Comparison of ENCODE assay signal across 11 cellular contexts in the genomic region with DNA sequence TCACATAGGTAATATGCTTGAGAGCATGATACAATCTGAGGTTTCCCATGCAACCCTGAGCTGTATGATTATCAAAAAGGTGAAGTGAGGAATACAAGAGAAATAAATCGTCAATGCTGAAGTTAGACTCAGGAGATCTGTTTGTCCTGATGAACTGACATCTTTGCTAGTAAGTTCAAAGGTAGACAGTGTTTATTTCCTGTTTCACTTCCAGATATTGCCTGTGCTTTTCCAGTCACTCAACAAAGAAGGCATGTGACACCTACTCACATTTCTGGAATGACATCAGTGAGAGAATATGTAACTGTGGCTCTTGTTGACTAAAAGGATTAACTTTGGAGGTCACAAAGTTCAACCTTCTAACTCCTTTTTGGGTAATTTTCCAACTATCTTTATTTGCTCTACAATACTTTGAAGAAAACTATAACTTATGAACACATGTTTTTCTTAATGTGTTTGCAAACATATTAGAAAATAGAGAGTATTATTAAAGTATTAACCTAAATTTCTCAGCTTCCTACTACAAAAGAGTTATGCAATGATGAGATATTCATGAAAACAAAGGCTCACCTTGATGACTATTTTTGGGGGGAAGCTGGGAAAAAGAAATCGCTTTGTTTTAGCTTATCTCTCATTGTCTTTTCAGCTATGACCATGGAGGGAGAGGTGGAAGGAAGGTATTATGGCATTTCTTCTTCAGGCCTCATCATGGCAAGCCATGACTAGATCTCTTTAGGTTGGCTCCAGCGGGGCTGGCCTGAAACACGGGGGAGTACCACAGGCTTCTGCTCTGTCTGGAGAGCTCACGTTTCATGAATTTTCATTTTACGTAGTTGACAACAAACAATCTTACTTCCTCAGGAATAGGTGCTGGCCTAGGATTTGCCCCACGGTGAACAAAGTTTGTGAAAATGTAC.
DNase-seq lines count a peak whose midpoint lies in the region; ATAC-seq and TF ChIP-seq lines count a peak whose summit lies in the region.
"Had no signal": no experiment of that assay in that cellular context is flagged by ENCODE, and none has a peak within 500 bp of the region (broad histone marks: within the 10 kb centered on the region; RNA-seq: fewer than 3 reads in every experiment).

No MANE protein-coding gene starts in this region.

- no peak overlapping the region for H2BK15ac ChIP-seq in neuronal stem cell (ENCODE audit: low read length)

- whole genome bisulfite sequencing in neuronal stem cell (ENCODE audit: extremely low coverage in 2 of 2, insufficient read length in 2 of 2, insufficient replicate concordance in 1 of 2), 2 donors, result no CpG with 5 or more reads among the region's 7 CpGs
- 90% methylated on average over 7 of the region's 7 CpGs for WGBS in esophagus muscularis mucosa

- intact Hi-C loops in esophagus muscularis mucosa (cut with DNase I), result no loop called here

- H3K4ac ChIP-seq in neuronal stem cell (ENCODE audit: low read length), result no peak overlapping the region

- no peak overlapping the region for H3K4me2 ChIP-seq in neuronal stem cell (ENCODE audit: insufficient read depth, low read length, poor library complexity, severe bottlenecking)

- no peak overlapping the region for H4K8ac ChIP-seq in neuronal stem cell (ENCODE audit: low read depth, low read length)

- H2AK5ac ChIP-seq in neuronal stem cell (ENCODE audit: low read depth, low read length), result no peak overlapping the region

- H3K27ac ChIP-seq in neuronal stem cell (replicated peaks; ENCODE audit: low read length), result no peak overlapping the region
- H3K27ac ChIP-seq in esophagus muscularis mucosa (replicated peaks in 1 of 4), result no peak overlapping the region
- H3K27ac ChIP-seq: gastrocnemius medialis had no signal

- no peaks in the 10 kb centered on the region for H3K9me3 ChIP-seq in neuronal stem cell (replicated peaks in 1 of 2; ENCODE audit: control insufficient read depth in 2 of 2, insufficient read depth in 1 of 2, low read depth in 1 of 2, low read length in 2 of 2)
- H3K9me3 ChIP-seq in esophagus muscularis mucosa, result no peaks in the 10 kb centered on the region
- H3K9me3 ChIP-seq: gastrocnemius medialis, HAP-1 had no signal

- no peak for TF ChIP-seq EP300 in esophagus muscularis mucosa (IDR thresholded peaks at IDR 0.05)

- ATAC-seq in HG03521 (IDR thresholded peaks at IDR 0.05; ENCODE audit: unreplicated experiment), result no peak
- ATAC-seq: gastrocnemius medialis; stimulated activated naive CD8-positive, alpha-beta T cell treated with anti-CD3 and anti-CD28 coated beads, Interleukin-15, Interleukin-2, amounts not matched to agents 100 U/mL and 50 U/mL, for 24 hours had no signal

- no peak overlapping the region for H3K18ac ChIP-seq in neuronal stem cell (ENCODE audit: low read length)

- H3K79me1 ChIP-seq in neuronal stem cell (ENCODE audit: low read depth, low read length), result no peaks in the 10 kb centered on the region

- no peak overlapping the region for H3K23ac ChIP-seq in neuronal stem cell (ENCODE audit: low read depth, low read length, poor library complexity)

- no peak overlapping the region for H3K9ac ChIP-seq in neuronal stem cell (ENCODE audit: low read depth, low read length, poor library complexity)

- no peak overlapping the region for H2AFZ ChIP-seq in neuronal stem cell (ENCODE audit: low read length)

- no peak overlapping the region for H4K91ac ChIP-seq in neuronal stem cell (ENCODE audit: low read depth, low read length, poor library complexity)

- H2BK5ac ChIP-seq in neuronal stem cell (ENCODE audit: low read length), result no peak overlapping the region

- H3K14ac ChIP-seq in neuronal stem cell (ENCODE audit: low read length), result no peak overlapping the region

- peak; percentile 77 for DNase-seq in ELR (ENCODE audit: low read depth)
- peak; percentile 39 for DNase-seq in NCI-H460 (ENCODE audit: extremely low read depth, low read depth)
- peak; percentile 83 for DNase-seq in epithelial cell of esophagus (ENCODE audit: low read depth)
- peak; percentile 6 for DNase-seq in neuronal stem cell (ENCODE audit: low spot score)
- no peak for DNase-seq in cortex of kidney (lab: John Stamatoyannopoulos, UW)
- DNase-seq in esophagus muscularis mucosa (ENCODE audit: extremely low spot score), result no peak
- no peak for DNase-seq in NCI-H446 (lab: John Stamatoyannopoulos, UW)
- DNase-seq: gastrocnemius medialis; stimulated activated naive CD8-positive, alpha-beta T cell treated with anti-CD3 and anti-CD28 coated beads, Interleukin-15, Interleukin-2, amounts not matched to agents 100 U/mL and 50 U/mL, for 24 hours had no signal

- no peak overlapping the region for H2BK120ac ChIP-seq in neuronal stem cell (ENCODE audit: low read depth, low read length)

- no peaks in the 10 kb centered on the region for H3K36me3 ChIP-seq in neuronal stem cell (replicated peaks in 1 of 2; ENCODE audit: control insufficient read depth in 2 of 2, insufficient read depth in 2 of 2, low read length in 2 of 2)
- H3K36me3 ChIP-seq in esophagus muscularis mucosa, result no peaks in the 10 kb centered on the region
- H3K36me3 ChIP-seq: gastrocnemius medialis, HAP-1 had no signal

- H2BK12ac ChIP-seq in neuronal stem cell (ENCODE audit: low read length), result no peak overlapping the region

- no peak overlapping the region for H3K4me3 ChIP-seq in epithelial cell of esophagus (ENCODE audit: low read length)
- no peak overlapping the region for H3K4me3 ChIP-seq in neuronal stem cell (ENCODE audit: low read length in 2 of 2)
- H3K4me3 ChIP-seq in esophagus muscularis mucosa, result no peak overlapping the region
- H3K4me3 ChIP-seq: gastrocnemius medialis, HAP-1 had no signal

- no peak for TF ChIP-seq POLR2A in esophagus muscularis mucosa (IDR thresholded peaks at IDR 0.05; ENCODE audit: low read depth)

- H3K27me3 ChIP-seq in neuronal stem cell (ENCODE audit: control insufficient read depth in 3 of 3, insufficient read depth in 3 of 3, low read depth in 1 of 3, low read length in 3 of 3) (no peaks in the 10 kb centered on the region), esophagus muscularis mucosa (no peaks in the 10 kb centered on the region)
- H3K27me3 ChIP-seq: gastrocnemius medialis had no signal

- peaks cover 0 to 3% of the 10 kb centered on the region in 2 donors for H3K4me1 ChIP-seq in neuronal stem cell (ENCODE audit: control insufficient read depth in 2 of 2, insufficient read depth in 1 of 2, low read depth in 1 of 2, low read length in 2 of 2)
- H3K4me1 ChIP-seq in esophagus muscularis mucosa, result no peaks in the 10 kb centered on the region
- H3K4me1 ChIP-seq: gastrocnemius medialis had no signal

- TF ChIP-seq CTCF in epithelial cell of esophagus (IDR thresholded peaks at IDR 0.05; ENCODE audit: insufficient read depth, low read depth, low read length, missing control alignments) (no peak), esophagus muscularis mucosa (IDR thresholded peaks at IDR 0.05) (no peak)

Comparison
In these comparisons a context has a peak if more than half of its experiments do, and no peak if none do; other contexts are left out.
1. DNase-seq: peak in ELR (single experiment), NCI-H460 (single experiment), epithelial cell of esophagus (single experiment) and neuronal stem cell (single experiment); none in cortex of kidney (single experiment), esophagus muscularis mucosa (single experiment) and NCI-H446 (0 of 2).